13 cellular contexts compared by ENCODE assay signal in genomic region chr20:2140561-2140960, GRCh38. TPM values are rescaled to one million over a fixed set of nuclear protein-coding genes. Genes with fewer than 3 reads are reported as not detected.
DNase-seq lines count a peak whose midpoint lies in the region; ATAC-seq and TF ChIP-seq lines count a peak whose summit lies in the region.
"Had no signal": no experiment of that assay in that cellular context is flagged by ENCODE, and none has a peak within 500 bp of the region (broad histone marks: within the 10 kb centered on the region; RNA-seq: fewer than 3 reads in every experiment).

No MANE protein-coding gene starts in this region.

- H3K4me1 Mint-ChIP-seq in stimulated activated naive CD8-positive, alpha-beta T cell treated with anti-CD3 and anti-CD28 coated beads, Interleukin-15, amount 100 ng/mL, for 72 hours = peaks cover 15% of the 10 kb centered on the region
- H3K4me1 Mint-ChIP-seq in WTC11 = peaks cover 3% of the 10 kb centered on the region; the same call in 1 of the 2 replicates

- CTCF ChIA-PET in WTC11 (lab: Charles Lee) = interaction anchor here (1.0 to 2.7 kb wide), 3 partner anchors 32 to 133 kb away, joined by 3 to 9 read pairs (median 3); no protein-coding TSS in a partner anchor

- ATAC-seq in omental fat pad (ENCODE audit: low FRiP score) (peak; percentile 71), upper lobe of left lung (ENCODE audit: low FRiP score in 2 of 2) (peak in 1 of 2 donors; percentile 77), GM21723 (IDR thresholded peaks at IDR 0.05; ENCODE audit: unreplicated experiment) (no peak), WTC11 (no peak)
- no peak for ATAC-seq in stimulated activated naive CD8-positive, alpha-beta T cell treated with anti-CD3 and anti-CD28 coated beads, Interleukin-15, amount 100 ng/mL, for 72 hours
- ATAC-seq: activated naive CD8-positive, alpha-beta T cell treated with anti-CD3 and anti-CD28 coated beads, Interleukin-2, amount 50 U/mL, for 24 hours had no signal

- peak overlapping the region in 3 of 4 donors; percentile 11 to 57 (median 27) for H3K27ac ChIP-seq in upper lobe of left lung

- in situ Hi-C loops in SK-MEL-5 (cut with HindIII; ENCODE audit: low pct_unique_long_range_greater_than_20kb, low sequenced_read_pairs) = no loop called here

- H3K4me3 Mint-ChIP-seq in stimulated activated naive CD8-positive, alpha-beta T cell treated with anti-CD3 and anti-CD28 coated beads, Interleukin-15, amount 100 ng/mL, for 72 hours = no peak overlapping the region
- no peak overlapping the region for H3K4me3 Mint-ChIP-seq in WTC11
- H3K4me3 Mint-ChIP-seq: activated naive CD8-positive, alpha-beta T cell treated with anti-CD3 and anti-CD28 coated beads, Interleukin-2, amount 50 U/mL, for 24 hours; IgD-negative memory B cell had no signal

- H3K27me3 ChIP-seq in upper lobe of left lung = no peaks in the 10 kb centered on the region

- no peak for TF ChIP-seq CTCF in omental fat pad (IDR thresholded peaks at IDR 0.05)
- no peak for TF ChIP-seq CTCF in upper lobe of left lung (IDR thresholded peaks at IDR 0.05)
- no peak for TF ChIP-seq CTCF in WTC11 (IDR thresholded peaks at IDR 0.05)

- no peaks in the 10 kb centered on the region for H3K27me3 Mint-ChIP-seq in stimulated activated naive CD8-positive, alpha-beta T cell treated with anti-CD3 and anti-CD28 coated beads, Interleukin-15, amount 100 ng/mL, for 72 hours
- no peaks in the 10 kb centered on the region for H3K27me3 Mint-ChIP-seq in WTC11 (ENCODE audit: low read depth)
- H3K27me3 Mint-ChIP-seq: activated naive CD8-positive, alpha-beta T cell treated with anti-CD3 and anti-CD28 coated beads, Interleukin-2, amount 50 U/mL, for 24 hours; IgD-negative memory B cell had no signal

- H3K36me3 ChIP-seq in upper lobe of left lung = peaks cover 0 to 20% (median 11%) of the 10 kb centered on the region in 4 donors

- H3K4me3 ChIP-seq in upper lobe of left lung = no peak overlapping the region

- peak in 1 of 4 donors; percentile 23 for TF ChIP-seq EP300 in upper lobe of left lung (IDR thresholded peaks at IDR 0.05)

- H3K27ac Mint-ChIP-seq in stimulated activated naive CD8-positive, alpha-beta T cell treated with anti-CD3 and anti-CD28 coated beads, Interleukin-15, amount 100 ng/mL, for 72 hours = no peak overlapping the region
- no peak overlapping the region for H3K27ac Mint-ChIP-seq in WTC11
- H3K27ac Mint-ChIP-seq: IgD-negative memory B cell had no signal

- no peaks in the 10 kb centered on the region for H3K9me3 Mint-ChIP-seq in stimulated activated naive CD8-positive, alpha-beta T cell treated with anti-CD3 and anti-CD28 coated beads, Interleukin-15, amount 100 ng/mL, for 72 hours
- no peaks in the 10 kb centered on the region for H3K9me3 Mint-ChIP-seq in WTC11
- H3K9me3 Mint-ChIP-seq: activated naive CD8-positive, alpha-beta T cell treated with anti-CD3 and anti-CD28 coated beads, Interleukin-2, amount 50 U/mL, for 24 hours; IgD-negative memory B cell had no signal

- peaks cover 7 to 15% (median 11%) of the 10 kb centered on the region in 4 donors for H3K4me1 ChIP-seq in upper lobe of left lung

- peaks cover 5% of the 10 kb centered on the region for H3K36me3 Mint-ChIP-seq in WTC11

- TF ChIP-seq POLR2A in upper lobe of left lung (IDR thresholded peaks at IDR 0.05) = no peak

- no peaks in the 10 kb centered on the region for H3K9me3 ChIP-seq in upper lobe of left lung

- POLR2A ChIA-PET in WTC11 (lab: Charles Lee) = no interaction called here

- WGBS in upper lobe of left lung, 2 donors = 38 to 40% methylated on average over 1 of the region's 1 CpG

- DNase-seq in SK-MEL-5 (ENCODE audit: low read depth, low spot score) (peak; percentile 27), fibroblast of peridontal ligament (ENCODE audit: extremely low read depth) (peak; percentile 43), omental fat pad (ENCODE audit: low spot score) (no peak), upper lobe of left lung (peak in 1 of 2 donors; percentile 31), WTC11 (ENCODE audit: low spot score) (no peak)
- no peak for DNase-seq in stimulated activated naive CD8-positive, alpha-beta T cell treated with anti-CD3 and anti-CD28 coated beads, Interleukin-15, amount 100 ng/mL, for 72 hours
- DNase-seq: activated naive CD8-positive, alpha-beta T cell treated with anti-CD3 and anti-CD28 coated beads, Interleukin-2, amount 50 U/mL, for 24 hours; NCI-H187; NCI-H774; stimulated activated CD4-positive, alpha-beta T cell treated with anti-CD3 and anti-CD28 coated beads, Interleukin-4, amount 100 ng/mL, for 1 hour; stimulated activated naive CD4-positive, alpha-beta T cell treated with Interleukin-2 at 50 U/mL for 16 hours had no signal

TF ChIP-seq in WTC11, 78 proteins besides CTCF, POLR2A, EP300 and RAD21:
- TF ChIP-seq, protein P1, sequence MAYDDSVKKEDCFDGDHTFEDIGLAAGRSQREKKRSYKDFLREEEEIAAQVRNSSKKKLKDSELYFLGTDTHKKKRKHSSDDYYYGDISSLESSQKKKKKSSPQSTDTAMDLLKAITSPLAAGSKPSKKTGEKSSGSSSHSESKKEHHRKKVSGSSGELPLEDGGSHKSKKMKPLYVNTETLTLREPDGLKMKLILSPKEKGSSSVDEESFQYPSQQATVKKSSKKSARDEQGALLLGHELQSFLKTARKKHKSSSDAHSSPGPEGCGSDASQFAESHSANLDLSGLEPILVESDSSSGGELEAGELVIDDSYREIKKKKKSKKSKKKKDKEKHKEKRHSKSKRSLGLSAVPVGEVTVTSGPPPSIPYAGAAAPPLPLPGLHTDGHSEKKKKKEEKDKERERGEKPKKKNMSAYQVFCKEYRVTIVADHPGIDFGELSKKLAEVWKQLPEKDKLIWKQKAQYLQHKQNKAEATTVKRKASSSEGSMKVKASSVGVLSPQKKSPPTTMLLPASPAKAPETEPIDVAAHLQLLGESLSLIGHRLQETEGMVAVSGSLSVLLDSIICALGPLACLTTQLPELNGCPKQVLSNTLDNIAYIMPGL (CRISPR knock-in tag; IDR thresholded peaks at IDR 0.05) = no peak
- TF ChIP-seq, protein P2, sequence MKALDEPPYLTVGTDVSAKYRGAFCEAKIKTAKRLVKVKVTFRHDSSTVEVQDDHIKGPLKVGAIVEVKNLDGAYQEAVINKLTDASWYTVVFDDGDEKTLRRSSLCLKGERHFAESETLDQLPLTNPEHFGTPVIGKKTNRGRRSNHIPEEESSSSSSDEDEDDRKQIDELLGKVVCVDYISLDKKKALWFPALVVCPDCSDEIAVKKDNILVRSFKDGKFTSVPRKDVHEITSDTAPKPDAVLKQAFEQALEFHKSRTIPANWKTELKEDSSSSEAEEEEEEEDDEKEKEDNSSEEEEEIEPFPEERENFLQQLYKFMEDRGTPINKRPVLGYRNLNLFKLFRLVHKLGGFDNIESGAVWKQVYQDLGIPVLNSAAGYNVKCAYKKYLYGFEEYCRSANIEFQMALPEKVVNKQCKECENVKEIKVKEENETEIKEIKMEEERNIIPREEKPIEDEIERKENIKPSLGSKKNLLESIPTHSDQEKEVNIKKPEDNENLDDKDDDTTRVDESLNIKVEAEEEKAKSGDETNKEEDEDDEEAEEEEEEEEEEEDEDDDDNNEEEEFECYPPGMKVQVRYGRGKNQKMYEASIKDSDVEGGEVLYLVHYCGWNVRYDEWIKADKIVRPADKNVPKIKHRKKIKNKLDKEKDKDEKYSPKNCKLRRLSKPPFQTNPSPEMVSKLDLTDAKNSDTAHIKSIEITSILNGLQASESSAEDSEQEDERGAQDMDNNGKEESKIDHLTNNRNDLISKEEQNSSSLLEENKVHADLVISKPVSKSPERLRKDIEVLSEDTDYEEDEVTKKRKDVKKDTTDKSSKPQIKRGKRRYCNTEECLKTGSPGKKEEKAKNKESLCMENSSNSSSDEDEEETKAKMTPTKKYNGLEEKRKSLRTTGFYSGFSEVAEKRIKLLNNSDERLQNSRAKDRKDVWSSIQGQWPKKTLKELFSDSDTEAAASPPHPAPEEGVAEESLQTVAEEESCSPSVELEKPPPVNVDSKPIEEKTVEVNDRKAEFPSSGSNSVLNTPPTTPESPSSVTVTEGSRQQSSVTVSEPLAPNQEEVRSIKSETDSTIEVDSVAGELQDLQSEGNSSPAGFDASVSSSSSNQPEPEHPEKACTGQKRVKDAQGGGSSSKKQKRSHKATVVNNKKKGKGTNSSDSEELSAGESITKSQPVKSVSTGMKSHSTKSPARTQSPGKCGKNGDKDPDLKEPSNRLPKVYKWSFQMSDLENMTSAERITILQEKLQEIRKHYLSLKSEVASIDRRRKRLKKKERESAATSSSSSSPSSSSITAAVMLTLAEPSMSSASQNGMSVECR (CRISPR knock-in tag; IDR thresholded peaks at IDR 0.05; ENCODE audit: borderline replicate concordance) = no peak
- TF ChIP-seq NR1H2 (CRISPR knock-in tag; IDR thresholded peaks at IDR 0.05) = no peak
- no peak for TF ChIP-seq FOXJ3 (CRISPR knock-in tag; IDR thresholded peaks at IDR 0.05; ENCODE audit: borderline replicate concordance)
- no peak for TF ChIP-seq NR3C1 (CRISPR knock-in tag; conservative IDR thresholded peaks at IDR 0.05; ENCODE audit: low read depth)
- TF ChIP-seq EMX1 (CRISPR knock-in tag; IDR thresholded peaks at IDR 0.05) = no peak
- no peak for TF ChIP-seq TCF7 (CRISPR knock-in tag; IDR thresholded peaks at IDR 0.05; ENCODE audit: low read depth)
- TF ChIP-seq ZNF263 (CRISPR knock-in tag; IDR thresholded peaks at IDR 0.05; ENCODE audit: low read depth) = no peak
- no peak for TF ChIP-seq E2F4 (CRISPR knock-in tag; IDR thresholded peaks at IDR 0.05; ENCODE audit: borderline replicate concordance, low read depth)
- no peak for TF ChIP-seq RELA (CRISPR knock-in tag; IDR thresholded peaks at IDR 0.05; ENCODE audit: borderline replicate concordance)
- TF ChIP-seq ZNF121 (CRISPR knock-in tag; IDR thresholded peaks at IDR 0.05) = no peak
- TF ChIP-seq SP1 (CRISPR knock-in tag; conservative IDR thresholded peaks at IDR 0.05) = no peak
- TF ChIP-seq ZNF219 (CRISPR knock-in tag; IDR thresholded peaks at IDR 0.05; ENCODE audit: borderline replicate concordance) = no peak
- no peak for TF ChIP-seq CREB1 (CRISPR knock-in tag; IDR thresholded peaks at IDR 0.05)
TF ChIP-seq in WTC11: peak in this region for 0.

RNA-seq across cellular contexts. Expression of gene STK35, which starts 38.9 kb away (rescaled TPM):
- total RNA-seq in SK-MEL-5 (2014; rRNA removed; shearing (Covaris generic)) = 13.6 and 14.4 TPM in 2 replicates
- 23.2 and 27.8 TPM in 2 replicates for polyA plus RNA-seq in SK-MEL-5 (2015; cell fraction: cytosol; rRNA removed)
- polyA plus RNA-seq in SK-MEL-5 (2015; cell fraction: nucleus; rRNA removed) = 21.1 and 28.0 TPM in 2 replicates
- total RNA-seq in omental fat pad = 10 to 100 TPM; 21.6 to 30.0 (median 24.7) TPM
- 10 to 100 TPM; 14.4 to 36.0 (median 22.5) TPM for total RNA-seq in upper lobe of left lung
- 35.8 to 37.2 TPM (median 35.9 TPM) in 3 replicates for total RNA-seq in WTC11 (2021)

Comparison
In these comparisons a context has a peak if more than half of its experiments do, and no peak if none do; other contexts are left out.
1. DNase-seq: peak in SK-MEL-5 (single experiment) and fibroblast of peridontal ligament (single experiment); none in omental fat pad (single experiment), stimulated activated naive CD8-positive, alpha-beta T cell treated with anti-CD3 and anti-CD28 coated beads, Interleukin-15, amount 100 ng/mL, for 72 hours (0 of 2) and WTC11 (single experiment).